ENCODE assay signal across 29 cellular contexts in genomic region chr19:33813391-33814101, GRCh38. TPM values are rescaled to one million over a fixed set of nuclear protein-coding genes. Genes with fewer than 3 reads are reported as not detected.
DNase-seq lines count a peak whose midpoint lies in the region; ATAC-seq and TF ChIP-seq lines count a peak whose summit lies in the region.
"Had no signal": no experiment of that assay in that cellular context is flagged by ENCODE, and none has a peak within 500 bp of the region (broad histone marks: within the 10 kb centered on the region; RNA-seq: fewer than 3 reads in every experiment).

No MANE protein-coding gene starts in this region.

- H3K9me3 ChIP-seq in cardiac muscle cell (ENCODE audit: low read depth), result no peaks in the 10 kb centered on the region
- H3K9me3 ChIP-seq in RWPE2 (ENCODE audit: severe bottlenecking), result no peaks in the 10 kb centered on the region
- no peaks in the 10 kb centered on the region for H3K9me3 ChIP-seq in upper lobe of right lung
- H3K9me3 ChIP-seq: left ventricle myocardium inferior, MG63 had no signal

- no peak overlapping the region for H3K27ac Mint-ChIP-seq in activated CD4-positive, alpha-beta memory T cell treated with anti-CD3 and anti-CD28 coated beads for 36 hours
- H3K27ac Mint-ChIP-seq: activated T-helper 2 cell treated with anti-CD3 and anti-CD28 coated beads, Interferon-gamma antibody, Interleukin-2, Interleukin-4, amounts not matched to agents 10 μg/mL and 5 μg/mL and 100 μg/mL, durations not matched to agents 14 hours and 24 hours and 36 hours; GM23338; stimulated activated memory B cell treated with anti-CD40 and anti-IgM and Interleukin-4, amounts not matched to agents 10 μg/mL and 1 μg/mL and 100 μg/mL, for 72 hours; type B pancreatic cell had no signal

- CTCF ChIA-PET in activated CD4-positive, alpha-beta memory T cell treated with anti-CD3 and anti-CD28 coated beads for 36 hours (lab: Charles Lee), result no interaction called here

- H3K27me3 ChIP-seq in cardiac muscle cell (no peaks in the 10 kb centered on the region), RWPE2 (ENCODE audit: insufficient read depth, poor library complexity, severe bottlenecking) (no peaks in the 10 kb centered on the region), upper lobe of right lung (no peaks in the 10 kb centered on the region)
- H3K27me3 ChIP-seq: MG63 had no signal

- intact Hi-C loops in Right ventricle myocardium inferior (cut with DNase I) (loop anchor here (2.0 kb wide), 1 partner anchor 15 kb away; no protein-coding TSS in a partner anchor), upper lobe of right lung (cut with DNase I) (no loop called here)
- intact Hi-C loops in activated CD4-positive, alpha-beta memory T cell treated with anti-CD3 and anti-CD28 coated beads for 36 hours (cut with micrococcal nuclease), result no loop called here

- no peaks in the 10 kb centered on the region for H3K4me1 ChIP-seq in cardiac muscle cell (ENCODE audit: low read depth)
- H3K4me1 ChIP-seq in RWPE2 (ENCODE audit: insufficient read depth, poor library complexity, severe bottlenecking), result no peaks in the 10 kb centered on the region
- H3K4me1 ChIP-seq in upper lobe of right lung, result peaks cover 14% of the 10 kb centered on the region

- DNase-seq in cardiac muscle cell (ENCODE audit: low read depth in 1 of 2, low spot score in 1 of 2) (no peak), Right ventricle myocardium inferior (ENCODE audit: missing footprints) (no peak), RWPE2 (ENCODE audit: low spot score) (peak; percentile 35), islet precursor cell (peak; percentile 39), upper lobe of right lung (peak; percentile 52), GM20000 (ENCODE audit: low spot score) (no peak)
- DNase-seq in activated CD4-positive, alpha-beta memory T cell treated with anti-CD3 and anti-CD28 coated beads for 36 hours, result no peak
- no peak for DNase-seq in stimulated activated CD4-positive, alpha-beta T cell treated with anti-CD3 and anti-CD28 coated beads, Interleukin-4, amount 100 ng/mL, for 1 hour
- DNase-seq: activated CD4-positive, alpha-beta T cell treated with anti-CD3 and anti-CD28 coated beads, Interleukin-2, amount 50 U/mL, for 48 hours; amygdala; DMS153; left ventricle myocardium inferior; MG63; NCI-H1105; NCI-H187; NCI-H2171 treated with DMSO at 0.1 percent for 48 hours; NCI-H510A; stimulated activated CD4-positive, alpha-beta T cell treated with anti-CD3 and anti-CD28 coated beads, Interleukin-15, amount 100 ng/mL, for 24 hours; substantia nigra; T-helper 2 cell had no signal

- ATAC-seq in Right ventricle myocardium inferior, result no peak
- no peak for ATAC-seq in RWPE2 (ENCODE audit: low read depth)
- ATAC-seq in upper lobe of right lung, result no peak
- ATAC-seq: activated naive CD4-positive, alpha-beta T cell treated with anti-CD3 and anti-CD28 coated beads, Interleukin-2, amount 50 U/mL, for 72 hours; GM12878; GM23338; stimulated activated memory B cell treated with anti-CD40 and anti-IgM and Interleukin-4, amounts not matched to agents 10 μg/mL and 1 μg/mL and 100 μg/mL, for 72 hours had no signal

- TF ChIP-seq CTCF in cardiac muscle cell (IDR thresholded peaks at IDR 0.05; ENCODE audit: low read depth, low read length) (no peak), RWPE2 (IDR thresholded peaks at IDR 0.05; ENCODE audit: poor library complexity, severe bottlenecking) (no peak), upper lobe of right lung (IDR thresholded peaks at IDR 0.05) (no peak), GM20000 (IDR thresholded peaks at IDR 0.05; ENCODE audit: extremely low read depth, missing control alignments) (no peak)

- peaks cover under 1% of the 10 kb centered on the region for H3K4me1 Mint-ChIP-seq in activated CD4-positive, alpha-beta memory T cell treated with anti-CD3 and anti-CD28 coated beads for 36 hours (ENCODE audit: low read depth)
- H3K4me1 Mint-ChIP-seq: stimulated activated memory B cell treated with anti-CD40 and anti-IgM and Interleukin-4, amounts not matched to agents 10 μg/mL and 1 μg/mL and 100 μg/mL, for 72 hours had no signal

- peaks cover 1% of the 10 kb centered on the region for H3K36me3 Mint-ChIP-seq in activated CD4-positive, alpha-beta memory T cell treated with anti-CD3 and anti-CD28 coated beads for 36 hours
- H3K36me3 Mint-ChIP-seq: activated naive CD4-positive, alpha-beta T cell treated with anti-CD3 and anti-CD28 coated beads, Interleukin-2, amount 50 U/mL, for 72 hours; stimulated activated memory B cell treated with anti-CD40 and anti-IgM and Interleukin-4, amounts not matched to agents 10 μg/mL and 1 μg/mL and 100 μg/mL, for 72 hours had no signal

- H3K4me3 ChIP-seq in cardiac muscle cell (no peak overlapping the region), RWPE2 (ENCODE audit: severe bottlenecking) (no peak overlapping the region), upper lobe of right lung (no peak overlapping the region)
- H3K4me3 ChIP-seq: GM12878, GM23338, left ventricle myocardium inferior, MG63 had no signal

- H3K27ac ChIP-seq in cardiac muscle cell (peak overlapping the region; percentile 57), RWPE2 (ENCODE audit: poor library complexity, severe bottlenecking) (no peak overlapping the region), upper lobe of right lung (no peak overlapping the region)
- H3K27ac ChIP-seq: HL-60, KMS-11, left ventricle myocardium inferior had no signal

- H3K4me3 Mint-ChIP-seq in activated CD4-positive, alpha-beta memory T cell treated with anti-CD3 and anti-CD28 coated beads for 36 hours, result no peak overlapping the region
- H3K4me3 Mint-ChIP-seq: GM23338; mesothelial cell of epicardium; stimulated activated memory B cell treated with anti-CD40 and anti-IgM and Interleukin-4, amounts not matched to agents 10 μg/mL and 1 μg/mL and 100 μg/mL, for 72 hours; type B pancreatic cell had no signal

- no peaks in the 10 kb centered on the region for H3K9me3 Mint-ChIP-seq in activated CD4-positive, alpha-beta memory T cell treated with anti-CD3 and anti-CD28 coated beads for 36 hours
- H3K9me3 Mint-ChIP-seq: activated naive CD4-positive, alpha-beta T cell treated with anti-CD3 and anti-CD28 coated beads, Interleukin-2, amount 50 U/mL, for 72 hours; activated T-helper 2 cell treated with anti-CD3 and anti-CD28 coated beads, Interferon-gamma antibody, Interleukin-2, Interleukin-4, amounts not matched to agents 10 μg/mL and 5 μg/mL and 100 μg/mL, durations not matched to agents 14 hours and 24 hours and 36 hours; GM23338; mesothelial cell of epicardium; stimulated activated memory B cell treated with anti-CD40 and anti-IgM and Interleukin-4, amounts not matched to agents 10 μg/mL and 1 μg/mL and 100 μg/mL, for 72 hours; type B pancreatic cell had no signal

- H3K36me3 ChIP-seq in cardiac muscle cell (peaks cover 24% of the 10 kb centered on the region), RWPE2 (ENCODE audit: low read depth) (peaks cover 12% of the 10 kb centered on the region), upper lobe of right lung (peaks cover 24% of the 10 kb centered on the region)

- POLR2A ChIA-PET in activated CD4-positive, alpha-beta memory T cell treated with anti-CD3 and anti-CD28 coated beads for 36 hours (lab: Charles Lee), result no interaction called here

- H3K27me3 Mint-ChIP-seq in activated CD4-positive, alpha-beta memory T cell treated with anti-CD3 and anti-CD28 coated beads for 36 hours, result no peaks in the 10 kb centered on the region
- H3K27me3 Mint-ChIP-seq: stimulated activated memory B cell treated with anti-CD40 and anti-IgM and Interleukin-4, amounts not matched to agents 10 μg/mL and 1 μg/mL and 100 μg/mL, for 72 hours; type B pancreatic cell had no signal

RNA-seq across cellular contexts. Expression of gene KCTD15, which starts 16.9 kb away (rescaled TPM):
- total RNA-seq in cardiac muscle cell (136 and 161 TPM in 2 replicates), Right ventricle myocardium inferior (10.1 TPM), upper lobe of right lung (48.7 TPM)
- polyA plus RNA-seq in cardiac muscle cell, result 17.1 and 21.9 TPM in 2 replicates
- total RNA-seq in activated CD4-positive, alpha-beta memory T cell treated with anti-CD3 and anti-CD28 coated beads for 36 hours, result 10 to 100 TPM; 10.2 to 11.8 TPM
- total RNA-seq: GM12878 had no signal
- polyA plus RNA-seq: GM12878 had no signal

Comparison
In these comparisons a context has a peak if more than half of its experiments do, and no peak if none do; other contexts are left out.
1. DNase-seq: peak in RWPE2 (single experiment), islet precursor cell (single experiment) and upper lobe of right lung (single experiment); none in cardiac muscle cell (0 of 2), Right ventricle myocardium inferior (single experiment), GM20000 (single experiment), activated CD4-positive, alpha-beta memory T cell treated with anti-CD3 and anti-CD28 coated beads for 36 hours (single experiment) and stimulated activated CD4-positive, alpha-beta T cell treated with anti-CD3 and anti-CD28 coated beads, Interleukin-4, amount 100 ng/mL, for 1 hour (single experiment).